In genomic region chr14:36019126-36019525, GRCh38 we compare ENCODE assay signal across 17 cellular contexts.
A peak's percentile ranks its signal among the peaks of the same experiment; 100 is the strongest.
DNase-seq lines count a peak whose midpoint lies in the region; ATAC-seq and TF ChIP-seq lines count a peak whose summit lies in the region.
"Had no signal": no experiment of that assay in that cellular context is flagged by ENCODE, and none has a peak within 500 bp of the region (broad histone marks: within the 10 kb centered on the region; RNA-seq: fewer than 3 reads in every experiment).

No MANE protein-coding gene starts in this region.

- peak; percentile 11 for DNase-seq in AG09309 (ENCODE audit: low read depth)
- peak; percentile 62 for DNase-seq in NCI-H748 treated with DMSO at 0.1 percent for 48 hours (lab: John Stamatoyannopoulos, UW)
- DNase-seq in dorsolateral prefrontal cortex: no peak
- no peak for DNase-seq in ureter (ENCODE audit: low spot score)
- DNase-seq in left ventricle myocardium superior: no peak
- DNase-seq in HPDE6-E6E7 (ENCODE audit: extremely low spot score): no peak
- DNase-seq: amygdala; COR-L47; endodermal cell; KBM-7; left cardiac atrium; right lobe of liver; stimulated activated CD4-positive, alpha-beta T cell treated with anti-CD3 and anti-CD28 coated beads, Interleukin-1b, Interleukin-23, amount 100 ng/mL, for 48 hours; testis had no signal

- intact Hi-C loops in dorsolateral prefrontal cortex (cut with DNase I): no loop called here
- intact Hi-C loops in left ventricle myocardium superior (cut with micrococcal nuclease): no loop called here

- peak overlapping the region in 54 of 59 donors; percentile 17 to 93 (median 85) for H3K27ac ChIP-seq in dorsolateral prefrontal cortex
- H3K27ac ChIP-seq: HL-60, right lobe of liver, testis had no signal

- no peak for TF ChIP-seq CTCF in AG09309 (IDR thresholded peaks at IDR 0.05; ENCODE audit: control insufficient read depth, insufficient read depth, low read depth, low read length, missing control alignments)
- TF ChIP-seq CTCF in dorsolateral prefrontal cortex (IDR thresholded peaks at IDR 0.05 in 54 of 56, conservative IDR thresholded peaks at IDR 0.05 in 2 of 56; ENCODE audit: low read depth in 1 of 56, partially characterized antibody in 56 of 56): no peak

- no peaks in the 10 kb centered on the region for H3K27me3 ChIP-seq in dorsolateral prefrontal cortex
- H3K27me3 ChIP-seq: right lobe of liver, testis had no signal

- H3K4me3 ChIP-seq in AG09309 (ENCODE audit: control insufficient read depth, low read depth, low read length) (no peak overlapping the region), dorsolateral prefrontal cortex (no peak overlapping the region)
- H3K4me3 ChIP-seq: right lobe of liver, testis had no signal

- ATAC-seq in GM18873 (IDR thresholded peaks at IDR 0.05; ENCODE audit: low FRiP score, unreplicated experiment): peak; percentile 92
- ATAC-seq in GM21619 (IDR thresholded peaks at IDR 0.05; ENCODE audit: unreplicated experiment): no peak
- no peak for ATAC-seq in left ventricle myocardium superior
- ATAC-seq: left cardiac atrium, right lobe of liver had no signal

Comparison
In these comparisons a context has a peak if more than half of its experiments do, and no peak if none do; other contexts are left out.
1. DNase-seq: peak in AG09309 (single experiment) and NCI-H748 treated with DMSO at 0.1 percent for 48 hours (single experiment); none in dorsolateral prefrontal cortex (0 of 10), ureter (single experiment), left ventricle myocardium superior (single experiment) and HPDE6-E6E7 (single experiment).